7 cellular contexts compared by ENCODE assay signal in the genomic region with DNA sequence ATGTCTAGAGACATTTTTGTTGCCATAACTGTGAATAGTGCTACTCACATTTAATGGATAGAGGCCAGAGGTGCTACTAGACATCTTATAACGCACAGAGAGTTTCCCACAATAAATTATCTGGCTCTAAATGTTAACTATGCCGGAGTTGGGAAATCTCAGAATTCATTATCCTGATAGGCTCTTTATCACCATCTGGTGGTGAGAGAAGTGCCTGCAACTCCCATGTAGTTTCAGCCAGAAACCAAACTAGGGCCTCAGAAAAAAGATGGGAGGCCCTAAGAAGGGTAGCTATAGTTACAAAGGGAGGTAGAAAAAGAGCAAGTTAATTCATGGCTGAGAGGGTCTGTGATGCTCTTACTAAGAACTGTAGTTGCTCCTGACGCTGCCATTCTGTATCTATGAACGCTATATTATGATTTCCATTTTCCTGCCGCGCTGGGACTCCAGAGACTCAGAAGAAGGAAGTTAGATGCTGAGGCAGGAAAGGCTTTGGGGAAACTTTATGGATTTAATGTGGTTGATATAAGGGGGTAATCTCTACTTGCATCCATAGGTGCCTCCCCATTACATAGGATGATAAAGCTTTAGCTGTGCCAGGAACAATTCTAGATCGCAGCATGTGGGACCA. TPM values are rescaled to one million over a fixed set of nuclear protein-coding genes. Genes with fewer than 3 reads are reported as not detected.
A peak's percentile ranks its signal among the peaks of the same experiment; 100 is the strongest.
DNase-seq lines count a peak whose midpoint lies in the region; ATAC-seq, FAIRE-seq and TF ChIP-seq lines count a peak whose summit lies in the region.

No MANE protein-coding gene starts in this region.

- H3K4me3 ChIP-seq in pancreas = no peak overlapping the region

- H3K36me3 Mint-ChIP-seq in H9 (ENCODE audit: insufficient read depth in 1 of 3, low read depth in 3 of 3) = no peaks in the 10 kb centered on the region
- peaks cover 4% of the 10 kb centered on the region for H3K36me3 Mint-ChIP-seq in activated T-helper 1 cell treated with anti-CD3 and anti-CD28 coated beads, Interleukin-12 subunit alpha, Interleukin-12 subunit beta, Interleukin-2, Interleukin-4 antibody, amounts not matched to agents 30 ng/mL and 10 ng/mL and 1 ng/mL, durations not matched to agents 14 hours and 24 hours and 36 hours (ENCODE audit: low read depth)

- H3K27me3 Mint-ChIP-seq in H9 (ENCODE audit: low read depth) = no peaks in the 10 kb centered on the region; the same call in none of the 2 replicates
- no peaks in the 10 kb centered on the region for H3K27me3 Mint-ChIP-seq in activated T-helper 1 cell treated with anti-CD3 and anti-CD28 coated beads, Interleukin-12 subunit alpha, Interleukin-12 subunit beta, Interleukin-2, Interleukin-4 antibody, amounts not matched to agents 30 ng/mL and 10 ng/mL and 1 ng/mL, durations not matched to agents 14 hours and 24 hours and 36 hours (ENCODE audit: insufficient read depth)

- H2BK120ac ChIP-seq in H9 (ENCODE audit: low read depth, low read length, poor library complexity, severe bottlenecking) = no peak overlapping the region

- no peak overlapping the region for H2AK5ac ChIP-seq in H9 (ENCODE audit: insufficient read length, low read length)

- no peaks in the 10 kb centered on the region for H3K27me3 ChIP-seq in H9 (ENCODE audit: insufficient read depth, low read length)
- H3K27me3 ChIP-seq in pancreas = no peaks in the 10 kb centered on the region

- H3K4ac ChIP-seq in H9 (ENCODE audit: low read depth, low read length) = no peak overlapping the region

- no peaks in the 10 kb centered on the region for H3K23me2 ChIP-seq in H9 (ENCODE audit: insufficient read length, low read depth, low read length, poor library complexity, severe bottlenecking)

- peak; percentile 81 for FAIRE-seq in pancreas (lab: Jason Lieb, UNC)

- no peak overlapping the region for H3K14ac ChIP-seq in H9 (ENCODE audit: insufficient read depth, low read length)

- no peak overlapping the region for H2BK5ac ChIP-seq in H9 (ENCODE audit: insufficient read length, low read length)

- no peak overlapping the region for H3K9ac ChIP-seq in H9 (ENCODE audit: extremely low read depth, insufficient read length, low read length)

- H3K4me1 ChIP-seq in H9 (ENCODE audit: insufficient read depth, low read length) = no peaks in the 10 kb centered on the region
- H3K4me1 ChIP-seq in pancreas = no peaks in the 10 kb centered on the region

- H3K4me3 Mint-ChIP-seq in H9 = no peak overlapping the region
- H3K4me3 Mint-ChIP-seq in activated T-helper 1 cell treated with anti-CD3 and anti-CD28 coated beads, Interleukin-12 subunit alpha, Interleukin-12 subunit beta, Interleukin-2, Interleukin-4 antibody, amounts not matched to agents 30 ng/mL and 10 ng/mL and 1 ng/mL, durations not matched to agents 14 hours and 24 hours and 36 hours = no peak overlapping the region

- no peak overlapping the region for H3K18ac ChIP-seq in H9 (ENCODE audit: insufficient read length, low read depth, low read length)

- no CpG with 5 or more reads among the region's 7 CpGs for WGBS in H9 (ENCODE audit: extremely low coverage, insufficient read length, low lambda C conversion rate)
- 43 to 50% methylated on average over 7 of the region's 7 CpGs for WGBS in pancreas, 2 donors

- H3K4me1 Mint-ChIP-seq in H9 = peaks cover 0 to 2% of the 10 kb centered on the region in 2 experiments; a peak in 1 of 4 replicates
- H3K4me1 Mint-ChIP-seq in activated T-helper 1 cell treated with anti-CD3 and anti-CD28 coated beads, Interleukin-12 subunit alpha, Interleukin-12 subunit beta, Interleukin-2, Interleukin-4 antibody, amounts not matched to agents 30 ng/mL and 10 ng/mL and 1 ng/mL, durations not matched to agents 14 hours and 24 hours and 36 hours (ENCODE audit: low read depth) = peaks cover 7% of the 10 kb centered on the region

- no peak overlapping the region for H4K8ac ChIP-seq in H9 (replicated peaks; ENCODE audit: insufficient read length, low read depth, low read length)

- no peak overlapping the region for H2BK12ac ChIP-seq in H9 (ENCODE audit: insufficient read length, low read depth, low read length)

- H3K4me2 ChIP-seq in H9 (ENCODE audit: insufficient read depth, insufficient read length, low read length) = no peak overlapping the region

- no peak overlapping the region for H2AFZ ChIP-seq in H9 (ENCODE audit: low read length)

- H4K91ac ChIP-seq in H9 (ENCODE audit: insufficient read length, low read depth, low read length) = no peak overlapping the region

- intact Hi-C loops in activated T-helper 1 cell treated with anti-CD3 and anti-CD28 coated beads, Interleukin-12 subunit alpha, Interleukin-12 subunit beta, Interleukin-2, Interleukin-4 antibody, amounts not matched to agents 30 ng/mL and 10 ng/mL and 1 ng/mL, durations not matched to agents 14 hours and 24 hours and 36 hours (cut with micrococcal nuclease) = loop anchor here (1.0 to 2.0 kb wide), 4 partner anchors 175 to 327 kb away; a partner anchor contains a TSS
- intact Hi-C loops in pancreas (cut with DNase I) = loop anchor here in 1 of 3 donors (10.0 kb wide), 1 partner anchor 171 kb away; no protein-coding TSS in a partner anchor

- no peak overlapping the region for H4K5ac ChIP-seq in H9 (ENCODE audit: insufficient read length, low read depth, low read length)

- H3K27ac Mint-ChIP-seq in H9 = no peak overlapping the region
- H3K27ac Mint-ChIP-seq in activated T-helper 1 cell treated with anti-CD3 and anti-CD28 coated beads, Interleukin-12 subunit alpha, Interleukin-12 subunit beta, Interleukin-2, Interleukin-4 antibody, amounts not matched to agents 30 ng/mL and 10 ng/mL and 1 ng/mL, durations not matched to agents 14 hours and 24 hours and 36 hours = no peak overlapping the region

- H3K79me1 ChIP-seq in H9 (ENCODE audit: insufficient read depth, low read depth, low read length, poor library complexity, severe bottlenecking) = no peaks in the 10 kb centered on the region

- peaks cover 3% of the 10 kb centered on the region in 2 experiments; a peak in 2 of 5 replicates for H3K9me3 Mint-ChIP-seq in H9
- H3K9me3 Mint-ChIP-seq in activated T-helper 1 cell treated with anti-CD3 and anti-CD28 coated beads, Interleukin-12 subunit alpha, Interleukin-12 subunit beta, Interleukin-2, Interleukin-4 antibody, amounts not matched to agents 30 ng/mL and 10 ng/mL and 1 ng/mL, durations not matched to agents 14 hours and 24 hours and 36 hours = no peaks in the 10 kb centered on the region

- H3K36me3 ChIP-seq in pancreas = no peaks in the 10 kb centered on the region

- peak; percentile 51 to 81 (median 76) for ATAC-seq in pancreas

- H3K9me3 ChIP-seq in H9 (ENCODE audit: control insufficient read depth, low read depth, low read length) (no peaks in the 10 kb centered on the region), pancreas (no peaks in the 10 kb centered on the region)

- H3K27ac ChIP-seq in H9 (ENCODE audit: insufficient read length, low read depth, low read length) (no peak overlapping the region), pancreas (no peak overlapping the region)

- TF ChIP-seq CTCF in H9 (conservative IDR thresholded peaks at IDR 0.05) (peak; percentile 89), pancreas (IDR thresholded peaks at IDR 0.05) (peak; percentile 73 to 89 (median 81))

- no peak overlapping the region for H3K23ac ChIP-seq in H9 (ENCODE audit: insufficient read length, low read depth, low read length)

- DNase-seq in EH (ENCODE audit: low read depth) = peak; percentile 72
- DNase-seq in H9 = peak; percentile 38
- peak; percentile 3 for DNase-seq in NCI-H82 treated with DMSO at 0.1 percent for 48 hours (lab: John Stamatoyannopoulos, UW; ENCODE audit: unreplicated experiment)
- peak; percentile 19 for DNase-seq in activated T-helper 1 cell treated with anti-CD3 and anti-CD28 coated beads, Interleukin-12 subunit alpha, Interleukin-12 subunit beta, Interleukin-2, Interleukin-4 antibody, amounts not matched to agents 30 ng/mL and 10 ng/mL and 1 ng/mL, durations not matched to agents 14 hours and 24 hours and 36 hours (ENCODE audit: low spot score)
- peak; percentile 48 for DNase-seq in foreskin melanocyte
- DNase-seq in pancreas = peak in 3 of 6 donors; percentile 18 to 55 (median 25)
- no peak for DNase-seq in cortex of kidney (lab: John Stamatoyannopoulos, UW)

- no peak overlapping the region for H3T11ph ChIP-seq in H9 (ENCODE audit: low read length)

- H2BK15ac ChIP-seq in H9 (ENCODE audit: low read depth, low read length) = no peak overlapping the region

- H3K79me2 ChIP-seq in H9 (ENCODE audit: insufficient read depth, low read length) = no peaks in the 10 kb centered on the region

- H3K56ac ChIP-seq in H9 (ENCODE audit: insufficient read length, low read depth, low read length) = no peak overlapping the region

- H4K20me1 ChIP-seq in H9 (ENCODE audit: control insufficient read depth, insufficient read depth, insufficient read length) = no peaks in the 10 kb centered on the region

- no peak overlapping the region for H2BK20ac ChIP-seq in H9 (ENCODE audit: low read depth, low read length, poor library complexity, severe bottlenecking)

RNA-seq across cellular contexts. Expression of a gene that starts 22.9 kb away (rescaled TPM):
- total RNA-seq in H9 (2021) = 75.5 and 85.3 TPM in 2 replicates
- 121 and 132 TPM in 2 replicates for total RNA-seq in activated T-helper 1 cell treated with anti-CD3 and anti-CD28 coated beads, Interleukin-12 subunit alpha, Interleukin-12 subunit beta, Interleukin-2, Interleukin-4 antibody, amounts not matched to agents 30 ng/mL and 10 ng/mL and 1 ng/mL, durations not matched to agents 14 hours and 24 hours and 36 hours
- 10 to 100 TPM; 10.6 to 24.5 (median 19.8) TPM for total RNA-seq in pancreas
- 10 to 100 TPM; 33.6 to 33.8 TPM for polyA plus RNA-seq in pancreas

RNA-seq across cellular contexts. Expression of a gene that starts 50.4 kb away (rescaled TPM):
- 12.2 and 12.5 TPM in 2 replicates for total RNA-seq in H9 (2021)
- 0.24 and 0.39 TPM in 2 replicates for total RNA-seq in activated T-helper 1 cell treated with anti-CD3 and anti-CD28 coated beads, Interleukin-12 subunit alpha, Interleukin-12 subunit beta, Interleukin-2, Interleukin-4 antibody, amounts not matched to agents 30 ng/mL and 10 ng/mL and 1 ng/mL, durations not matched to agents 14 hours and 24 hours and 36 hours
- 1 to 10 TPM; 2.3 to 4.1 (median 3.3) TPM for total RNA-seq in pancreas
- 1 to 10 TPM; 4.0 to 4.8 TPM for polyA plus RNA-seq in pancreas
